10 cellular contexts compared by ENCODE assay signal in genomic region chr12:6644903-6645302, GRCh38. TPM values are rescaled to one million over a fixed set of nuclear protein-coding genes. Genes with fewer than 3 reads are reported as not detected.
DNase-seq lines count a peak whose midpoint lies in the region; ATAC-seq and TF ChIP-seq lines count a peak whose summit lies in the region.
"Had no signal": no experiment of that assay in that cellular context is flagged by ENCODE, and none has a peak within 500 bp of the region (broad histone marks: within the 10 kb centered on the region; RNA-seq: fewer than 3 reads in every experiment).

No MANE protein-coding gene starts in this region.

- no peaks in the 10 kb centered on the region for H3K9me3 ChIP-seq in A673 (ENCODE audit: low read depth, low read length, poor library complexity, severe bottlenecking)
- peaks cover 0 to 10% of the 10 kb centered on the region in 2 experiments; a peak in 1 of 4 replicates for H3K9me3 ChIP-seq in HCT116 (ENCODE audit: control insufficient read depth in 1 of 2, insufficient read depth in 1 of 2, low read depth in 1 of 2, low read length in 2 of 2)
- H3K9me3 ChIP-seq in colonic mucosa: no peaks in the 10 kb centered on the region
- H3K9me3 ChIP-seq in trophoblast cell (ENCODE audit: insufficient read depth, low read depth, low read length): peaks cover 8% of the 10 kb centered on the region
- H3K9me3 ChIP-seq: adrenal gland had no signal

- H2AFZ ChIP-seq in HCT116 (ENCODE audit: low read depth, low read length, poor library complexity, severe bottlenecking): no peak overlapping the region
- H2AFZ ChIP-seq in trophoblast cell (ENCODE audit: insufficient read depth, low read length, poor library complexity): no peak overlapping the region

- H3K4me3 ChIP-seq in A673 (ENCODE audit: low read depth, low read length, poor library complexity, severe bottlenecking): no peak overlapping the region
- H3K4me3 ChIP-seq in HCT116 (replicated peaks in 1 of 2; ENCODE audit: low read depth in 1 of 2, low read length in 2 of 2): no peak overlapping the region
- no peak overlapping the region for H3K4me3 ChIP-seq in colonic mucosa
- H3K4me3 ChIP-seq in trophoblast cell (ENCODE audit: low read depth, low read length): no peak overlapping the region
- H3K4me3 ChIP-seq: adrenal gland had no signal

- no peak overlapping the region for H3K27ac ChIP-seq in A673 (ENCODE audit: low read depth, low read length, poor library complexity, severe bottlenecking)
- no peak overlapping the region for H3K27ac ChIP-seq in HCT116 (ENCODE audit: low read depth, low read length)
- peak overlapping the region; percentile 6 for H3K27ac ChIP-seq in colonic mucosa
- H3K27ac ChIP-seq in trophoblast cell (ENCODE audit: low read depth, low read length): no peak overlapping the region

- H3K4me1 ChIP-seq in A673 (ENCODE audit: insufficient read depth, low read length, poor library complexity, severe bottlenecking) (peaks cover 3% of the 10 kb centered on the region), HCT116 (ENCODE audit: control insufficient read depth in 1 of 2, insufficient read depth in 2 of 2, low read length in 2 of 2) (no peaks in the 10 kb centered on the region), colonic mucosa (no peaks in the 10 kb centered on the region), trophoblast cell (ENCODE audit: control insufficient read depth in 1 of 2, insufficient read depth in 2 of 2, low read length in 2 of 2) (no peaks in the 10 kb centered on the region)
- H3K4me1 ChIP-seq: adrenal gland had no signal

- H2BK12ac ChIP-seq in trophoblast cell (ENCODE audit: low read length): no peak overlapping the region

- no peak overlapping the region for H2AK5ac ChIP-seq in trophoblast cell (ENCODE audit: low read length)

- TF ChIP-seq CTCF in A673 (conservative IDR thresholded peaks at IDR 0.05; ENCODE audit: low read depth, low read length): peak; percentile 57
- TF ChIP-seq CTCF in HCT116 (IDR thresholded peaks at IDR 0.05 in 2 of 3, conservative IDR thresholded peaks at IDR 0.05 in 1 of 3; ENCODE audit: borderline replicate concordance in 1 of 3, insufficient read depth in 1 of 3, low read depth in 2 of 3, low read length in 2 of 3): peak in 1 of 3 experiments; percentile 47; a peak in 1 of 6 replicates
- TF ChIP-seq CTCF in colonic mucosa (IDR thresholded peaks at IDR 0.05): no peak

- WGBS in trophoblast cell (ENCODE audit: extremely low coverage, insufficient coverage, insufficient read length): no CpG with 5 or more reads among the region's 5 CpGs

- H4K20me1 ChIP-seq in HCT116 (ENCODE audit: insufficient read depth): no peaks in the 10 kb centered on the region

- intact Hi-C loops in A673 (cut with micrococcal nuclease; ENCODE audit: unreplicated experiment): loop anchor here (2.0 kb wide), 1 partner anchor 30 kb away; no protein-coding TSS in a partner anchor
- intact Hi-C loops in HCT116 (cut with micrococcal nuclease): no loop called here
- intact Hi-C loops in colonic mucosa (cut with DNase I): no loop called here

- TF ChIP-seq POLR2A in HCT116 (IDR thresholded peaks at IDR 0.05; ENCODE audit: borderline replicate concordance, extremely low read depth, insufficient read depth, insufficient read length): no peak

- peaks cover 3% of the 10 kb centered on the region for H3K36me3 ChIP-seq in A673 (ENCODE audit: insufficient read depth, low read length, poor library complexity, severe bottlenecking)
- H3K36me3 ChIP-seq in HCT116 (ENCODE audit: control insufficient read depth in 1 of 2, insufficient read depth in 2 of 2, low read length in 2 of 2): no peaks in the 10 kb centered on the region
- H3K36me3 ChIP-seq in colonic mucosa: no peaks in the 10 kb centered on the region
- H3K36me3 ChIP-seq in trophoblast cell (ENCODE audit: control insufficient read depth in 1 of 2, insufficient read depth in 2 of 2, low read length in 2 of 2): peaks cover 3 to 7% of the 10 kb centered on the region in 2 experiments

- no peak overlapping the region for H3K14ac ChIP-seq in trophoblast cell (ENCODE audit: low read length)

- H3K23ac ChIP-seq in trophoblast cell (ENCODE audit: low read length): no peak overlapping the region

- CTCF ChIA-PET in A673 (lab: Charles Lee): interaction anchor here (0.5 kb wide), 1 partner anchor 9 kb away, joined by 5 read pairs; no protein-coding TSS in a partner anchor
- CTCF ChIA-PET in HCT116 (lab: Charles Lee): no interaction called here

- RAD21 ChIA-PET in HCT116 (lab: Charles Lee; ENCODE audit: low non-redundant PET in 1 of 2, low total read pairs in 2 of 2, uncharacterized antibody in 2 of 2, unreplicated experiment in 2 of 2): no interaction called here

- no peaks in the 10 kb centered on the region for H3K79me1 ChIP-seq in trophoblast cell (ENCODE audit: low read length)

- H4K91ac ChIP-seq in trophoblast cell (ENCODE audit: low read depth, low read length): no peak overlapping the region

- BruUV-seq in A673 (replicated peaks; lab: Mats Ljungman, UMichigan): no TSS peak
- BruUV-seq in HCT116 (replicated peaks; lab: Mats Ljungman, UMichigan): no TSS peak

- H3K4me2 ChIP-seq in HCT116 (ENCODE audit: low read length) (no peak overlapping the region), trophoblast cell (ENCODE audit: low read length) (no peak overlapping the region)

- no peak for ATAC-seq in HCT116
- ATAC-seq in HG03159 (IDR thresholded peaks at IDR 0.05; ENCODE audit: unreplicated experiment): no peak

- H3K9ac ChIP-seq in HCT116 (ENCODE audit: low read length): no peak overlapping the region
- H3K9ac ChIP-seq in colonic mucosa (ENCODE audit: low read depth in 2 of 2, low read length in 2 of 2): no peak overlapping the region
- no peak overlapping the region for H3K9ac ChIP-seq in trophoblast cell (ENCODE audit: low read length)

- H2BK120ac ChIP-seq in trophoblast cell (ENCODE audit: insufficient read depth, low read length, poor library complexity): no peak overlapping the region

- no peak overlapping the region for H4K12ac ChIP-seq in trophoblast cell (ENCODE audit: low read depth, low read length)

- no peak overlapping the region for H2BK5ac ChIP-seq in trophoblast cell (ENCODE audit: low read depth, low read length, poor library complexity)

- no peak overlapping the region for H4K8ac ChIP-seq in trophoblast cell (ENCODE audit: low read depth, low read length)

- H3K18ac ChIP-seq in trophoblast cell (ENCODE audit: low read length): no peak overlapping the region

- peak; percentile 67 for TF ChIP-seq RAD21 in HCT116 (IDR thresholded peaks at IDR 0.05; ENCODE audit: low read depth)

- POLR2A ChIA-PET in A673 (lab: Charles Lee; ENCODE audit: low non-redundant PET) (no interaction called here), HCT116 (lab: Charles Lee) (no interaction called here)

- H3K79me2 ChIP-seq in HCT116 (ENCODE audit: insufficient read depth, low read length) (no peaks in the 10 kb centered on the region), trophoblast cell (ENCODE audit: control insufficient read depth, insufficient read depth, low read length, poor library complexity) (no peaks in the 10 kb centered on the region)

- no peak overlapping the region for H3K4ac ChIP-seq in trophoblast cell (ENCODE audit: low read depth, low read length)

- H3K27me3 ChIP-seq in A673 (replicated peaks; ENCODE audit: insufficient read depth, low read depth, low read length, poor library complexity): no peaks in the 10 kb centered on the region
- peaks cover 6% of the 10 kb centered on the region; the same call in 1 of the 2 replicates for H3K27me3 ChIP-seq in HCT116 (ENCODE audit: insufficient read depth, low read length)
- H3K27me3 ChIP-seq in colonic mucosa: no peaks in the 10 kb centered on the region
- H3K27me3 ChIP-seq in trophoblast cell (ENCODE audit: insufficient read depth, low read length): no peaks in the 10 kb centered on the region
- H3K27me3 ChIP-seq: adrenal gland had no signal

- no peaks in the 10 kb centered on the region for H3K9me2 ChIP-seq in HCT116 (ENCODE audit: insufficient read depth)

- DNase-seq in A673 (ENCODE audit: low spot score) (no peak), HCT116 (ENCODE audit: low read depth, low spot score) (no peak), colonic mucosa (peak; percentile 49), midbrain (lab: John Stamatoyannopoulos, UW) (peak; percentile 29), trophoblast cell (no peak), NCI-H446 (lab: John Stamatoyannopoulos, UW) (no peak), NCI-H226 (no peak)
- DNase-seq: activated CD4-positive, alpha-beta T cell treated with anti-CD3 and anti-CD28 coated beads for 4 hours had no signal

TF ChIP-seq in HCT116, 20 proteins besides CTCF, POLR2A, EP300 and RAD21 (continues in another document):
- TF ChIP-seq EZH2phosphoT487 (IDR thresholded peaks at IDR 0.05; ENCODE audit: borderline replicate concordance) (no peak), SIN3A (IDR thresholded peaks at IDR 0.05; ENCODE audit: low read depth) (no peak), SP1 (IDR thresholded peaks at IDR 0.05; ENCODE audit: low read depth) (no peak), EZH2 (IDR thresholded peaks at IDR 0.05) (no peak)

RNA-seq across cellular contexts. Expression of gene ACRBP, which starts 2.3 kb away (rescaled TPM):
- total RNA-seq in A673 (2021) (3.0 and 3.6 TPM in 2 replicates), HCT116 (2021; ENCODE audit: unreplicated experiment) (1.0 TPM), colonic mucosa (1 to 10 TPM; 1.6 to 1.9 TPM)
- polyA plus RNA-seq in HCT116 (2012): 0.98 and 1.4 TPM in 2 replicates
- polyA plus RNA-seq in trophoblast cell (2013): 0.53 and 0.65 TPM in 2 replicates

RNA-seq across cellular contexts. Expression of gene LPAR5, which starts 9.1 kb away (rescaled TPM):
- total RNA-seq in A673 (2021) (0.15 and 0.17 TPM in 2 replicates), HCT116 (2021; ENCODE audit: unreplicated experiment) (5.2 TPM), colonic mucosa (10 to 100 TPM; 27.0 to 32.7 TPM)
- polyA plus RNA-seq in HCT116 (2012): 5.4 and 6.1 TPM in 2 replicates
- 0.19 and 0.22 TPM in 2 replicates for polyA plus RNA-seq in trophoblast cell (2013)

RNA-seq across cellular contexts. Expression of gene ING4, which starts 18.0 kb away (rescaled TPM):
- total RNA-seq in A673 (2021): 21.4 and 25.5 TPM in 2 replicates
- 17.9 TPM for total RNA-seq in HCT116 (2021; ENCODE audit: unreplicated experiment)
- 9.8 and 16.9 TPM in 2 replicates for polyA plus RNA-seq in HCT116 (2012)
- 10 to 100 TPM; 20.0 to 33.8 TPM for total RNA-seq in colonic mucosa
- 29.6 and 33.0 TPM in 2 replicates for polyA plus RNA-seq in trophoblast cell (2013)

RNA-seq across cellular contexts. Expression of gene CHD4, which starts 37.7 kb away (rescaled TPM):
- total RNA-seq in A673 (2021) (281 and 296 TPM in 2 replicates), HCT116 (2021; ENCODE audit: unreplicated experiment) (342 TPM), colonic mucosa (100 to 1,000 TPM; 153 to 199 TPM)
- polyA plus RNA-seq in HCT116 (2012): 163 and 189 TPM in 2 replicates
- 121 and 123 TPM in 2 replicates for polyA plus RNA-seq in trophoblast cell (2013)

RNA-seq across cellular contexts. Expression of gene ZNF384, which starts 44.3 kb away (rescaled TPM):
- 88.8 and 92.5 TPM in 2 replicates for total RNA-seq in A673 (2021)
- total RNA-seq in HCT116 (2021; ENCODE audit: unreplicated experiment): 73.4 TPM
- polyA plus RNA-seq in HCT116 (2012): 70.4 and 70.7 TPM in 2 replicates
- total RNA-seq in colonic mucosa: 10 to 100 TPM; 50.0 to 53.6 TPM
- polyA plus RNA-seq in trophoblast cell (2013): 63.1 and 65.6 TPM in 2 replicates

Comparison
In these comparisons a context has a peak if more than half of its experiments do, and no peak if none do; other contexts are left out.
1. DNase-seq: peak in colonic mucosa (single experiment) and midbrain (single experiment); none in A673 (single experiment), HCT116 (single experiment), trophoblast cell (0 of 2), NCI-H446 (0 of 2) and NCI-H226 (single experiment).